ENCODE assay signal across 19 cellular contexts in genomic region chr6:149513915-149514314, GRCh38. TPM values are rescaled to one million over a fixed set of nuclear protein-coding genes. Genes with fewer than 3 reads are reported as not detected.
DNase-seq lines count a peak whose midpoint lies in the region; ATAC-seq lines count a peak whose summit lies in the region.
"Had no signal": no experiment of that assay in that cellular context is flagged by ENCODE, and none has a peak within 500 bp of the region (broad histone marks: within the 10 kb centered on the region; RNA-seq: fewer than 3 reads in every experiment).

No MANE protein-coding gene starts in this region.

- DNase-seq in A172 (ENCODE audit: low spot score) (peak; percentile 1), GM03348 (ENCODE audit: low spot score) (peak; percentile 2), T-helper 17 cell (no peak), islet precursor cell (peak; percentile 87), HuH-7.5 (ENCODE audit: low spot score) (no peak), cerebellum (ENCODE audit: low spot score) (no peak), NCI-H510A (lab: John Stamatoyannopoulos, UW) (no peak), NCI-H524 treated with DMSO at 0.1 percent for 48 hours (lab: John Stamatoyannopoulos, UW) (no peak)
- DNase-seq: activated CD8-positive, alpha-beta memory T cell treated with anti-CD3 and anti-CD28 coated beads, Interleukin-2, amount 50 U/mL, for 4 hours; brain microvascular endothelial cell; COR-L47; NCI-H1092; NCI-H524; PC-9; stimulated activated CD4-positive, alpha-beta T cell treated with anti-CD3 and anti-CD28 coated beads, Interleukin-2, amount 100 ng/mL, for 48 hours; T1000 had no signal

- H3K4me1 Mint-ChIP-seq in T-helper 17 cell = peaks cover 26% of the 10 kb centered on the region

- H3K27me3 Mint-ChIP-seq in T-helper 17 cell = no peaks in the 10 kb centered on the region

- peak overlapping the region; percentile 66 for H3K4me3 Mint-ChIP-seq in T-helper 17 cell

- H3K27ac Mint-ChIP-seq in T-helper 17 cell = peak overlapping the region; percentile 96

- no peaks in the 10 kb centered on the region for H3K9me3 ChIP-seq in T-helper 17 cell (ENCODE audit: control insufficient read depth, low read length, poor library complexity, severe bottlenecking)
- H3K9me3 ChIP-seq: HAP-1, SJSA1 had no signal

- no peak for ATAC-seq in T-helper 17 cell
- ATAC-seq: esophagus mucosa had no signal

- H3K36me3 Mint-ChIP-seq in T-helper 17 cell (ENCODE audit: low read depth) = peaks cover 9% of the 10 kb centered on the region

RNA-seq across cellular contexts. Expression of gene ZC3H12D, which starts 29.1 kb away (rescaled TPM):
- 0.03 TPM in 1 of 2 replicates, not detected in the other for total RNA-seq in A172 (2014; rRNA removed; shearing (Covaris generic))
- 100 to 1,000 TPM; 219 to 248 TPM for total RNA-seq in T-helper 17 cell
- total RNA-seq in cerebellum = 0.36 TPM
- total RNA-seq: PC-9, SJSA1 had no signal

RNA-seq across cellular contexts. Expression of gene PPIL4, which starts 31.9 kb away (rescaled TPM):
- total RNA-seq in A172 (2014; rRNA removed; shearing (Covaris generic)) = 30.8 and 35.2 TPM in 2 replicates
- 10 to 100 TPM; 33.0 to 34.7 TPM for total RNA-seq in T-helper 17 cell
- total RNA-seq in cerebellum = 33.9 TPM

RNA-seq across cellular contexts. Expression of gene GINM1, which starts 52.3 kb away (rescaled TPM):
- total RNA-seq in A172 (2014; rRNA removed; shearing (Covaris generic)) = 61.0 and 66.3 TPM in 2 replicates
- 10 to 100 TPM; 18.3 to 20.8 TPM for total RNA-seq in T-helper 17 cell
- total RNA-seq in cerebellum = 31.5 TPM

Comparison
In these comparisons a context has a peak if more than half of its experiments do, and no peak if none do; other contexts are left out.
1. DNase-seq: peak in A172 (single experiment), GM03348 (single experiment) and islet precursor cell (single experiment); none in T-helper 17 cell (0 of 3), HuH-7.5 (single experiment), cerebellum (single experiment), NCI-H510A (single experiment) and NCI-H524 treated with DMSO at 0.1 percent for 48 hours (single experiment).
2. RNA of gene ZC3H12D, which starts 29.1 kb away (total RNA-seq): 219 to 248 TPM in T-helper 17 cell; 0.36 TPM in cerebellum (single experiment) and 0.03 TPM in A172; every median in the first group is over 100 times any median in the second.